Comparison of ENCODE assay signal across 9 cellular contexts in genomic region chr1:25030674-25031589, GRCh38.
A peak's percentile ranks its signal among the peaks of the same experiment; 100 is the strongest.
DNase-seq lines count a peak whose midpoint lies in the region; ATAC-seq, FAIRE-seq and TF ChIP-seq lines count a peak whose summit lies in the region.
"Had no signal": no experiment of that assay in that cellular context is flagged by ENCODE, and none has a peak within 500 bp of the region (broad histone marks: within the 10 kb centered on the region; RNA-seq: fewer than 3 reads in every experiment).

No MANE protein-coding gene starts in this region.

- CTCF ChIA-PET in activated CD4-positive, alpha-beta memory T cell treated with anti-CD3 and anti-CD28 coated beads for 36 hours (lab: Charles Lee), result interaction anchor here (1.0 to 10.4 kb wide), 4 partner anchors 9 to 100 kb away, joined by 3 to 290 read pairs (median 70); partner anchors contain the start of gene RUNX3

- H3K4me3 ChIP-seq in kidney (ENCODE audit: low read length in 2 of 2), result no peak overlapping the region

- TF ChIP-seq CTCF in kidney (IDR thresholded peaks at IDR 0.05; ENCODE audit: borderline replicate concordance, extremely low read depth, insufficient read depth), result no peak

- no peaks in the 10 kb centered on the region for H3K9me3 ChIP-seq in kidney (ENCODE audit: control insufficient read depth in 1 of 2, low read length in 2 of 2)

- peak; percentile 13 for TF ChIP-seq POLR2A in GM19099 (IDR thresholded peaks at IDR 0.05; ENCODE audit: extremely low read depth, insufficient read length, low read depth)

- peak; percentile 49 for ATAC-seq in HG03280 (IDR thresholded peaks at IDR 0.05; ENCODE audit: unreplicated experiment)

- H3K36me3 ChIP-seq in kidney (ENCODE audit: control insufficient read depth in 1 of 2, insufficient read depth in 2 of 2, low read length in 2 of 2), result no peaks in the 10 kb centered on the region

- H3K27ac ChIP-seq in kidney (ENCODE audit: low read depth in 2 of 2, low read length in 2 of 2), result no peak overlapping the region
- H3K27ac ChIP-seq: parathyroid adenoma had no signal

- no peaks in the 10 kb centered on the region for H3K27me3 Mint-ChIP-seq in activated CD4-positive, alpha-beta memory T cell treated with anti-CD3 and anti-CD28 coated beads for 36 hours

- H3K4me1 Mint-ChIP-seq in activated CD4-positive, alpha-beta memory T cell treated with anti-CD3 and anti-CD28 coated beads for 36 hours (ENCODE audit: low read depth), result peaks cover 74% of the 10 kb centered on the region

- H3K9ac ChIP-seq in kidney (ENCODE audit: low read length in 2 of 2), result no peak overlapping the region
- H3K9ac ChIP-seq: parathyroid adenoma had no signal

- peak overlapping the region; percentile 70 for H3K4me3 Mint-ChIP-seq in activated CD4-positive, alpha-beta memory T cell treated with anti-CD3 and anti-CD28 coated beads for 36 hours

- H3K4me1 ChIP-seq in kidney (ENCODE audit: control insufficient read depth in 1 of 2, insufficient read depth in 1 of 2, low read depth in 1 of 2, low read length in 2 of 2), result no peaks in the 10 kb centered on the region
- H3K4me1 ChIP-seq: parathyroid adenoma had no signal

- no peaks in the 10 kb centered on the region for H3K36me3 Mint-ChIP-seq in activated CD4-positive, alpha-beta memory T cell treated with anti-CD3 and anti-CD28 coated beads for 36 hours

- peak overlapping the region; percentile 94 for H3K27ac Mint-ChIP-seq in activated CD4-positive, alpha-beta memory T cell treated with anti-CD3 and anti-CD28 coated beads for 36 hours

- H3K9me3 Mint-ChIP-seq in activated CD4-positive, alpha-beta memory T cell treated with anti-CD3 and anti-CD28 coated beads for 36 hours, result no peaks in the 10 kb centered on the region

- POLR2A ChIA-PET in activated CD4-positive, alpha-beta memory T cell treated with anti-CD3 and anti-CD28 coated beads for 36 hours (lab: Charles Lee), result interaction anchor here (0.9 to 2.0 kb wide), 3 partner anchors 7 to 106 kb away, joined by 3 to 9 read pairs (median 5); no protein-coding TSS in a partner anchor

- intact Hi-C loops in activated CD4-positive, alpha-beta memory T cell treated with anti-CD3 and anti-CD28 coated beads for 36 hours (cut with micrococcal nuclease), result loop anchor here (1.0 to 2.0 kb wide), 6 partner anchors 9 to 111 kb away; no protein-coding TSS in a partner anchor
- intact Hi-C loops in kidney (cut with DNase I), result no loop called here

- no peak for FAIRE-seq in kidney (lab: Jason Lieb, UNC)

- peak; percentile 91 for DNase-seq in activated CD4-positive, alpha-beta memory T cell treated with anti-CD3 and anti-CD28 coated beads for 36 hours
- DNase-seq in kidney (peak; percentile 44), foreskin melanocyte (no peak), NCI-H526 (lab: John Stamatoyannopoulos, UW) (no peak), NCI-H1436 (lab: John Stamatoyannopoulos, UW) (no peak), NCI-H446 (lab: John Stamatoyannopoulos, UW) (no peak)

Comparison
In these comparisons a context has a peak if more than half of its experiments do, and no peak if none do; other contexts are left out.
1. DNase-seq: peak in activated CD4-positive, alpha-beta memory T cell treated with anti-CD3 and anti-CD28 coated beads for 36 hours (single experiment) and kidney (single experiment); none in foreskin melanocyte (single experiment), NCI-H526 (0 of 2), NCI-H1436 (single experiment) and NCI-H446 (0 of 2).